27 cellular contexts compared by ENCODE assay signal in genomic region chr9:91967259-91967658, GRCh38.
"Had no signal": no experiment of that assay in that cellular context is flagged by ENCODE, and none has a peak within 500 bp of the region (broad histone marks: within the 10 kb centered on the region; RNA-seq: fewer than 3 reads in every experiment).

No MANE protein-coding gene starts in this region.

- H3K4me3 ChIP-seq: stomach, suprapubic skin, testis, thoracic aorta, thyroid gland, tibial artery, tibial nerve, transverse colon, upper lobe of left lung, upper lobe of right lung, uterus, vagina had no signal

- H3K27ac ChIP-seq: stomach, suprapubic skin, testis, thoracic aorta, thyroid gland, tibial artery, tibial nerve, transverse colon, upper lobe of left lung, upper lobe of right lung, uterus, vagina had no signal

- DNase-seq: stimulated activated CD4-positive, alpha-beta T cell treated with anti-CD3 and anti-CD28 coated beads, Interleukin-2, amount 100 ng/mL, for 48 hours; stimulated activated CD4-positive, alpha-beta T cell treated with anti-CD3 and anti-CD28 coated beads, Interleukin-4, amount 100 ng/mL, for 1 hour; stimulated activated CD4-positive, alpha-beta T cell treated with anti-CD3 and anti-CD28 coated beads, Interleukin-4, amount 100 ng/mL, for 24 hours; stimulated activated CD4-positive, alpha-beta T cell treated with anti-CD3 and anti-CD28 coated beads, Interleukin-4, amount 100 ng/mL, for 4 hours; stimulated activated CD8-positive, alpha-beta memory T cell treated with anti-CD3 and anti-CD28 coated beads, Interleukin-4, amount 100 ng/mL, for 48 hours; stimulated activated naive B cell treated with anti-CD40 and anti-IgM and Interleukin-4, amounts not matched to agents 10 μg/mL and 1 μg/mL and 100 μg/mL, for 72 hours; stimulated activated naive CD4-positive, alpha-beta T cell; stimulated activated naive CD4-positive, alpha-beta T cell treated with Interleukin-2 at 50 U/mL for 16 hours; stimulated activated naive CD8-positive, alpha-beta T cell treated with anti-CD3 and anti-CD28 coated beads, Interleukin-15, amount 100 ng/mL, for 72 hours; stimulated activated naive CD8-positive, alpha-beta T cell treated with anti-CD3 and anti-CD28 coated beads, Interleukin-15, Interleukin-2, amounts not matched to agents 100 U/mL and 50 U/mL, for 24 hours; stomach; substantia nigra; testis; thyroid gland; tibial artery; transverse colon; trophoblast cell; upper lobe of left lung; upper lobe of right lung; uterus had no signal

- H3K4me1 ChIP-seq: stomach, suprapubic skin, testis, thyroid gland, tibial artery, tibial nerve, transverse colon, upper lobe of left lung, upper lobe of right lung, uterus, vagina had no signal

- H3K27me3 ChIP-seq: testis, thyroid gland, tibial nerve, transverse colon, upper lobe of left lung, uterus, vagina had no signal

- FAIRE-seq: urothelium cell line had no signal

- ATAC-seq: stimulated activated effector memory CD8-positive, alpha-beta T cell treated with anti-CD3 and anti-CD28 coated beads, Interleukin-12 subunit alpha, Interleukin-12 subunit beta, amount 100 ng/mL, for 72 hours; stimulated activated memory B cell treated with anti-CD40 and anti-IgM and Interleukin-4, amounts not matched to agents 10 μg/mL and 1 μg/mL and 100 μg/mL, for 72 hours; stimulated activated naive B cell treated with anti-CD40 and anti-IgM and Interleukin-4, amounts not matched to agents 10 μg/mL and 1 μg/mL and 100 μg/mL, for 72 hours; stimulated activated naive CD8-positive, alpha-beta T cell treated with anti-CD3 and anti-CD28 coated beads, Interleukin-15, amount 100 ng/mL, for 72 hours; stimulated activated naive CD8-positive, alpha-beta T cell treated with anti-CD3 and anti-CD28 coated beads, Interleukin-15, Interleukin-2, amounts not matched to agents 100 U/mL and 50 U/mL, for 24 hours; upper lobe of right lung had no signal

- H3K9me3 ChIP-seq: suprapubic skin, testis, thoracic aorta, thyroid gland, transverse colon, upper lobe of right lung, uterus, vagina had no signal

- H3K36me3 ChIP-seq: stomach, suprapubic skin, thoracic aorta, thyroid gland, tibial artery, tibial nerve, transverse colon, upper lobe of left lung, upper lobe of right lung, uterus, vagina had no signal
